Comparison of ENCODE assay signal across 1 cellular context in genomic region chr2:191355170-191355758, GRCh38.
TF ChIP-seq lines count a peak whose summit lies in the region.

No MANE protein-coding gene starts in this region.

TF ChIP-seq in GM23338, 12 proteins besides CTCF, POLR2A, EP300 and RAD21 (continued from another document):
- TF ChIP-seq ZNF462 (CRISPR knock-in tag; IDR thresholded peaks at IDR 0.05) (no peak), ZNF114 (CRISPR knock-in tag; IDR thresholded peaks at IDR 0.05) (no peak), JUNB (IDR thresholded peaks at IDR 0.05; ENCODE audit: unreplicated experiment) (no peak)
- TF ChIP-seq, protein P1, sequence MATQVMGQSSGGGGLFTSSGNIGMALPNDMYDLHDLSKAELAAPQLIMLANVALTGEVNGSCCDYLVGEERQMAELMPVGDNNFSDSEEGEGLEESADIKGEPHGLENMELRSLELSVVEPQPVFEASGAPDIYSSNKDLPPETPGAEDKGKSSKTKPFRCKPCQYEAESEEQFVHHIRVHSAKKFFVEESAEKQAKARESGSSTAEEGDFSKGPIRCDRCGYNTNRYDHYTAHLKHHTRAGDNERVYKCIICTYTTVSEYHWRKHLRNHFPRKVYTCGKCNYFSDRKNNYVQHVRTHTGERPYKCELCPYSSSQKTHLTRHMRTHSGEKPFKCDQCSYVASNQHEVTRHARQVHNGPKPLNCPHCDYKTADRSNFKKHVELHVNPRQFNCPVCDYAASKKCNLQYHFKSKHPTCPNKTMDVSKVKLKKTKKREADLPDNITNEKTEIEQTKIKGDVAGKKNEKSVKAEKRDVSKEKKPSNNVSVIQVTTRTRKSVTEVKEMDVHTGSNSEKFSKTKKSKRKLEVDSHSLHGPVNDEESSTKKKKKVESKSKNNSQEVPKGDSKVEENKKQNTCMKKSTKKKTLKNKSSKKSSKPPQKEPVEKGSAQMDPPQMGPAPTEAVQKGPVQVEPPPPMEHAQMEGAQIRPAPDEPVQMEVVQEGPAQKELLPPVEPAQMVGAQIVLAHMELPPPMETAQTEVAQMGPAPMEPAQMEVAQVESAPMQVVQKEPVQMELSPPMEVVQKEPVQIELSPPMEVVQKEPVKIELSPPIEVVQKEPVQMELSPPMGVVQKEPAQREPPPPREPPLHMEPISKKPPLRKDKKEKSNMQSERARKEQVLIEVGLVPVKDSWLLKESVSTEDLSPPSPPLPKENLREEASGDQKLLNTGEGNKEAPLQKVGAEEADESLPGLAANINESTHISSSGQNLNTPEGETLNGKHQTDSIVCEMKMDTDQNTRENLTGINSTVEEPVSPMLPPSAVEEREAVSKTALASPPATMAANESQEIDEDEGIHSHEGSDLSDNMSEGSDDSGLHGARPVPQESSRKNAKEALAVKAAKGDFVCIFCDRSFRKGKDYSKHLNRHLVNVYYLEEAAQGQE (IDR thresholded peaks at IDR 0.05; ENCODE audit: unreplicated experiment), result no peak
TF ChIP-seq in GM23338: peak in this region for 0.
